ENCODE assay signal across 9 cellular contexts in genomic region chr7:26681819-26682418, GRCh38.
DNase-seq lines count a peak whose midpoint lies in the region; TF ChIP-seq lines count a peak whose summit lies in the region.
"Had no signal": no experiment of that assay in that cellular context is flagged by ENCODE, and none has a peak within 500 bp of the region (broad histone marks: within the 10 kb centered on the region; RNA-seq: fewer than 3 reads in every experiment).

No MANE protein-coding gene starts in this region.

- H3K9me3 Mint-ChIP-seq in activated naive CD8-positive, alpha-beta T cell treated with anti-CD3 and anti-CD28 coated beads for 36 hours: no peaks in the 10 kb centered on the region
- H3K9me3 Mint-ChIP-seq: stimulated activated naive CD8-positive, alpha-beta T cell treated with anti-CD3 and anti-CD28 coated beads, Interleukin-15, amount 100 ng/mL, for 72 hours had no signal

- H3K4me3 ChIP-seq in AG10803 (ENCODE audit: low read length): no peak overlapping the region
- no peak overlapping the region for H3K4me3 ChIP-seq in epithelial cell of proximal tubule (ENCODE audit: low read depth, low read length)
- no peak overlapping the region for H3K4me3 ChIP-seq in retinal pigment epithelial cell (ENCODE audit: low read length)

- H3K27me3 Mint-ChIP-seq in activated naive CD8-positive, alpha-beta T cell treated with anti-CD3 and anti-CD28 coated beads for 36 hours: peaks cover 32% of the 10 kb centered on the region

- no peak overlapping the region for H3K27ac Mint-ChIP-seq in activated naive CD8-positive, alpha-beta T cell treated with anti-CD3 and anti-CD28 coated beads for 36 hours
- H3K27ac Mint-ChIP-seq: stimulated activated naive CD8-positive, alpha-beta T cell treated with anti-CD3 and anti-CD28 coated beads, Interleukin-15, amount 100 ng/mL, for 72 hours had no signal

- TF ChIP-seq CTCF in AG10803 (conservative IDR thresholded peaks at IDR 0.05; ENCODE audit: low read length): peak; percentile 83
- peak; percentile 67 for TF ChIP-seq CTCF in GM13976 (IDR thresholded peaks at IDR 0.05; ENCODE audit: borderline replicate concordance, control extremely low read depth, extremely low read depth, insufficient read depth, missing control alignments)
- TF ChIP-seq CTCF in epithelial cell of proximal tubule (conservative IDR thresholded peaks at IDR 0.05; ENCODE audit: low read depth, low read length): peak; percentile 87
- peak; percentile 70 for TF ChIP-seq CTCF in retinal pigment epithelial cell (conservative IDR thresholded peaks at IDR 0.05; ENCODE audit: low read depth, low read length)

- H3K36me3 Mint-ChIP-seq in activated naive CD8-positive, alpha-beta T cell treated with anti-CD3 and anti-CD28 coated beads for 36 hours: no peaks in the 10 kb centered on the region

- DNase-seq in AG10803 (ENCODE audit: low read depth) (peak; percentile 19), GM13976 (ENCODE audit: low spot score) (peak; percentile 10), NOMO-1 treated with dmso at 0.1 percent for 144 hours (lab: John Stamatoyannopoulos, UW; ENCODE audit: unreplicated experiment) (peak; percentile 32), epithelial cell of proximal tubule (ENCODE audit: low read depth) (no peak), retinal pigment epithelial cell (ENCODE audit: low read depth) (no peak), amygdala (lab: John Stamatoyannopoulos, UW) (no peak)
- DNase-seq in activated naive CD8-positive, alpha-beta T cell treated with anti-CD3 and anti-CD28 coated beads for 36 hours: no peak
- DNase-seq in activated naive CD4-positive, alpha-beta T cell treated with anti-CD3 and anti-CD28 coated beads, Interleukin-2, amount 50 U/mL, for 16 hours: no peak

- no peak overlapping the region for H3K4me3 Mint-ChIP-seq in activated naive CD8-positive, alpha-beta T cell treated with anti-CD3 and anti-CD28 coated beads for 36 hours
- H3K4me3 Mint-ChIP-seq: stimulated activated naive CD8-positive, alpha-beta T cell treated with anti-CD3 and anti-CD28 coated beads, Interleukin-15, amount 100 ng/mL, for 72 hours had no signal

- in situ Hi-C loops in GM13976 (cut with MboI; ENCODE audit: low sequenced_read_pairs, unreplicated experiment): loop anchor here (5.0 kb wide), 1 partner anchor 475 kb away; the partner anchor contains the start of gene HOXA7

- H3K4me1 Mint-ChIP-seq in activated naive CD8-positive, alpha-beta T cell treated with anti-CD3 and anti-CD28 coated beads for 36 hours: no peaks in the 10 kb centered on the region
- H3K4me1 Mint-ChIP-seq: stimulated activated naive CD8-positive, alpha-beta T cell treated with anti-CD3 and anti-CD28 coated beads, Interleukin-15, amount 100 ng/mL, for 72 hours had no signal

Comparison
In these comparisons a context has a peak if more than half of its experiments do, and no peak if none do; other contexts are left out.
1. DNase-seq: peak in AG10803 (single experiment), GM13976 (single experiment) and NOMO-1 treated with dmso at 0.1 percent for 144 hours (single experiment); none in epithelial cell of proximal tubule (single experiment), retinal pigment epithelial cell (single experiment), activated naive CD8-positive, alpha-beta T cell treated with anti-CD3 and anti-CD28 coated beads for 36 hours (single experiment), amygdala (0 of 56) and activated naive CD4-positive, alpha-beta T cell treated with anti-CD3 and anti-CD28 coated beads, Interleukin-2, amount 50 U/mL, for 16 hours (single experiment).
2. Peak in every context shown above with its lines, with median percentiles within 50 percentile points of each other: CTCF ChIP-seq.